8 cellular contexts compared by ENCODE assay signal in genomic region chrX:78092296-78092695, GRCh38. TPM values are rescaled to one million over a fixed set of nuclear protein-coding genes. Genes with fewer than 3 reads are reported as not detected.
DNase-seq lines count a peak whose midpoint lies in the region; ATAC-seq and TF ChIP-seq lines count a peak whose summit lies in the region.

No MANE protein-coding gene starts in this region.

- CTCF ChIA-PET in activated CD8-positive, alpha-beta T cell treated with anti-CD3 and anti-CD28 coated beads, Interleukin-2, amount 10 ng/mL, durations not matched to agents 7 days and 5 days (lab: Charles Lee) = interaction anchor here (0.6 to 2.0 kb wide), 15 partner anchors 8 to 193 kb away, joined by 3 to 7 read pairs (median 3); partner anchors contain the start of gene COX7B

- in situ Hi-C loops in Caki2 (cut with HindIII; ENCODE audit: low pct_unique_long_range_greater_than_20kb, low sequenced_read_pairs) = no loop called here

- peaks cover 3% of the 10 kb centered on the region for H3K9me3 Mint-ChIP-seq in activated CD8-positive, alpha-beta T cell treated with anti-CD3 and anti-CD28 coated beads, Interleukin-2, amount 10 ng/mL, durations not matched to agents 7 days and 5 days (ENCODE audit: insufficient read depth)

- no peaks in the 10 kb centered on the region for H3K36me3 ChIP-seq in left lung

- H3K27me3 Mint-ChIP-seq in activated CD8-positive, alpha-beta T cell treated with anti-CD3 and anti-CD28 coated beads, Interleukin-2, amount 10 ng/mL, durations not matched to agents 7 days and 5 days (ENCODE audit: low read depth) = peaks cover 11% of the 10 kb centered on the region

- H3K4me3 ChIP-seq in left lung (no peak overlapping the region), coronary artery (no peak overlapping the region)

- DNase-seq in Caki2 (ENCODE audit: low read depth) = peak; percentile 85
- peak; percentile 38 for DNase-seq in activated CD8-positive, alpha-beta T cell treated with anti-CD3 and anti-CD28 coated beads, Interleukin-2, amount 10 ng/mL, durations not matched to agents 7 days and 5 days
- no peak for DNase-seq in left lung
- no peak for DNase-seq in coronary artery (ENCODE audit: low spot score)
- no peak for DNase-seq in NCI-H1105 (lab: John Stamatoyannopoulos, UW)

- no peaks in the 10 kb centered on the region for H3K4me1 ChIP-seq in left lung

- no peak overlapping the region for H3K4me3 Mint-ChIP-seq in activated CD8-positive, alpha-beta T cell treated with anti-CD3 and anti-CD28 coated beads, Interleukin-2, amount 10 ng/mL, durations not matched to agents 7 days and 5 days

- no peak for TF ChIP-seq CTCF in left lung (IDR thresholded peaks at IDR 0.05)
- no peak for TF ChIP-seq CTCF in coronary artery (IDR thresholded peaks at IDR 0.05)

- no peak overlapping the region for H3K27ac Mint-ChIP-seq in activated CD8-positive, alpha-beta T cell treated with anti-CD3 and anti-CD28 coated beads, Interleukin-2, amount 10 ng/mL, durations not matched to agents 7 days and 5 days

- H3K27me3 ChIP-seq in left lung = peaks cover 0 to 6% of the 10 kb centered on the region in 2 donors

- POLR2A ChIA-PET in activated CD8-positive, alpha-beta T cell treated with anti-CD3 and anti-CD28 coated beads, Interleukin-2, amount 10 ng/mL, durations not matched to agents 7 days and 5 days (lab: Charles Lee) = no interaction called here

- H3K9me3 ChIP-seq in left lung = no peaks in the 10 kb centered on the region

- intact Hi-C loops in left lung (cut with DNase I) = no loop called here

- H3K36me3 Mint-ChIP-seq in activated CD8-positive, alpha-beta T cell treated with anti-CD3 and anti-CD28 coated beads, Interleukin-2, amount 10 ng/mL, durations not matched to agents 7 days and 5 days (ENCODE audit: low read depth) = peaks cover 3% of the 10 kb centered on the region

- peak; percentile 82 for ATAC-seq in GM19043 (IDR thresholded peaks at IDR 0.05; ENCODE audit: low read depth, unreplicated experiment)
- peak; percentile 81 for ATAC-seq in HG03342 (IDR thresholded peaks at IDR 0.05; ENCODE audit: unreplicated experiment)
- peak; percentile 65 for ATAC-seq in activated CD8-positive, alpha-beta T cell treated with anti-CD3 and anti-CD28 coated beads, Interleukin-2, amount 10 ng/mL, durations not matched to agents 7 days and 5 days
- ATAC-seq in left lung = peak; percentile 25
- ATAC-seq in HG03460 (IDR thresholded peaks at IDR 0.05; ENCODE audit: unreplicated experiment) = no peak

- H3K4me1 Mint-ChIP-seq in activated CD8-positive, alpha-beta T cell treated with anti-CD3 and anti-CD28 coated beads, Interleukin-2, amount 10 ng/mL, durations not matched to agents 7 days and 5 days (ENCODE audit: low read depth) = peaks cover 11% of the 10 kb centered on the region

- H3K27ac ChIP-seq in left lung (no peak overlapping the region), coronary artery (no peak overlapping the region)

RNA-seq across cellular contexts. Expression of gene PGK1, which starts 11.8 kb away (rescaled TPM):
- 995 and 1,058 TPM in 2 replicates for total RNA-seq in Caki2 (2014; rRNA removed; shearing (Covaris generic); ENCODE audit: low replicate concordance)
- total RNA-seq in activated CD8-positive, alpha-beta T cell treated with anti-CD3 and anti-CD28 coated beads, Interleukin-2, amount 10 ng/mL, durations not matched to agents 7 days and 5 days = 1,000 to 10,000 TPM; 1,137 to 1,152 TPM
- total RNA-seq in left lung = 100 to 1,000 TPM; 270 to 420 TPM

RNA-seq across cellular contexts. Expression of gene TAF9B, which starts 47.2 kb away (rescaled TPM):
- total RNA-seq in Caki2 (2014; rRNA removed; shearing (Covaris generic); ENCODE audit: low replicate concordance) = 30.0 TPM in 2 replicates
- 10 to 100 TPM; 16.6 to 19.0 TPM for total RNA-seq in activated CD8-positive, alpha-beta T cell treated with anti-CD3 and anti-CD28 coated beads, Interleukin-2, amount 10 ng/mL, durations not matched to agents 7 days and 5 days
- 10 to 100 TPM; 13.9 to 15.9 TPM for total RNA-seq in left lung

Comparison
In these comparisons a context has a peak if more than half of its experiments do, and no peak if none do; other contexts are left out.
1. DNase-seq: peak in Caki2 (single experiment) and activated CD8-positive, alpha-beta T cell treated with anti-CD3 and anti-CD28 coated beads, Interleukin-2, amount 10 ng/mL, durations not matched to agents 7 days and 5 days (single experiment); none in left lung (0 of 2), coronary artery (single experiment) and NCI-H1105 (single experiment).